In the genomic region with DNA sequence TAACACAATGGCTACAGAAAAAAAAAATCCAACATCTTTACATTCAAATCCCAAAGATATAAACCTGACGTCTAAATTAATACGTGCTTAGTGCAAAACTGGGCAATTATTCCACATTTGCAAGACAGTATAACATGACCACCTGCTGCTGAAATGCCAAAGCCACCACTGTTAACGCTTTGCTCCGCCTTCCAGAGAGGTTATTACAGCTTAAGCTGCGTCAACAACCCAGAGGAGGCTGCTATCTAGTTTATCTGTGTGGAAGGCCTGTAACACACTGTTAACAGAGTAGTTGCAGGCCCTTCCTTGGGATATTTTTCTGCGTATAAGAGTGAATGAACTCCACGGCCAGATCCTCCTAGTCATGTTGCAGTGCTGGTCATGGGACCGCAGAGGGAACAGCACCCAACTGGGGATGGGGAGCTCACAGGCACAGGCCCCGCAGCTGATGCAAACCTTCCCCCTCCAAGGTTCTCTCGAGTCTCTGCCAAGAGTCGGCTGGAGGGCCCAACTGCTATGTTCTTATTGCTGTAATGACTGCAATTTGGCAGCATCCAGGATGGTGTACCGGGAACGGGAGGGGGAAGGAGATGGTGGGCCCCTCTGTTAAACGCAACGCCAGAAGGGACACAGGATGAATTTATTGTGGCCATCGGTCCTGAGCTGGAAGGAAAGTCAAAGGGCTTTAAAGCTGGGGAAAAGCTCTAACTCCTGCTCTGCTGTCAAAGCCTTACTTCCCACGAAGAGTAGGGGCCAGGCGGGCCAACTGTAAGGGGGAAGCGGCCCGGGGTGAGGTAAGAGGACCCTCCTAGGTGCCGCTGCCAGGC, we compare ENCODE assay signal across 8 cellular contexts. TPM values are rescaled to one million over a fixed set of nuclear protein-coding genes. Genes with fewer than 3 reads are reported as not detected.
A peak's percentile ranks its signal among the peaks of the same experiment; 100 is the strongest.
DNase-seq lines count a peak whose midpoint lies in the region; ATAC-seq and TF ChIP-seq lines count a peak whose summit lies in the region.

No MANE protein-coding gene starts in this region.

- no peaks in the 10 kb centered on the region for H3K27me3 Mint-ChIP-seq in Calu3 (ENCODE audit: unreplicated experiment)
- no peaks in the 10 kb centered on the region for H3K27me3 Mint-ChIP-seq in activated naive CD4-positive, alpha-beta T cell treated with anti-CD3 and anti-CD28 coated beads for 36 hours (ENCODE audit: low read depth)

- peak overlapping the region; percentile 95 for H3K4me2 ChIP-seq in PC-3 (ENCODE audit: low read length)

- peaks cover 39% of the 10 kb centered on the region for H3K4me1 ChIP-seq in PC-3 (ENCODE audit: insufficient read depth, low read length)

- no peaks in the 10 kb centered on the region for H3K9me3 ChIP-seq in PC-3 (ENCODE audit: low read length)

- H3K36me3 Mint-ChIP-seq in Calu3 (ENCODE audit: insufficient read depth, unreplicated experiment): peaks cover 29% of the 10 kb centered on the region
- peaks cover 17% of the 10 kb centered on the region for H3K36me3 Mint-ChIP-seq in activated naive CD4-positive, alpha-beta T cell treated with anti-CD3 and anti-CD28 coated beads for 36 hours (ENCODE audit: low read depth)

- 0 out of 2 replicates have a peak overlapping the region, but pooled peaks have one; percentile 7 for H3K27ac ChIP-seq in PC-3 (ENCODE audit: low read length)

- H3F3A ChIP-seq in PC-3 (ENCODE audit: low read length, unreplicated experiment): no peaks in the 10 kb centered on the region

- peaks cover 15% of the 10 kb centered on the region for H3K4me1 Mint-ChIP-seq in Calu3 (ENCODE audit: low read depth, unreplicated experiment)
- peaks cover 45% of the 10 kb centered on the region for H3K4me1 Mint-ChIP-seq in activated naive CD4-positive, alpha-beta T cell treated with anti-CD3 and anti-CD28 coated beads for 36 hours (ENCODE audit: low read depth)

- no TSS peak for BruUV-seq in Calu3 (replicated peaks; lab: Mats Ljungman, UMichigan)
- BruUV-seq in PC-3 (replicated peaks; lab: Mats Ljungman, UMichigan): TSS peak; percentile 82

- peak overlapping the region; percentile 87 for H2AFZ ChIP-seq in PC-3 (ENCODE audit: low read length)

- peak overlapping the region; percentile 78 for H3K4me3 Mint-ChIP-seq in Calu3 (ENCODE audit: low read depth, unreplicated experiment)
- peak overlapping the region; percentile 90 for H3K4me3 Mint-ChIP-seq in activated naive CD4-positive, alpha-beta T cell treated with anti-CD3 and anti-CD28 coated beads for 36 hours

- H3K79me2 ChIP-seq in PC-3 (ENCODE audit: low read length): peaks cover 12% of the 10 kb centered on the region; the same call in 1 of the 2 replicates

- intact Hi-C loops in Calu3 (cut with micrococcal nuclease; ENCODE audit: unreplicated experiment): loop anchor here (2.0 to 5.0 kb wide), 2 partner anchors 78 to 167 kb away; partner anchors contain the start of gene HINT3
- intact Hi-C loops in PC-3 (cut with micrococcal nuclease): loop anchor here (2.0 to 5.0 kb wide), 2 partner anchors 69 to 83 kb away; no protein-coding TSS in a partner anchor
- intact Hi-C loops in activated naive CD4-positive, alpha-beta T cell treated with anti-CD3 and anti-CD28 coated beads for 36 hours (cut with micrococcal nuclease): loop anchor here (1.0 to 5.0 kb wide), 5 partner anchors 8 to 1478 kb away; partner anchors contain the start of genes RNF146 and TRMT11

- no peaks in the 10 kb centered on the region for H4K20me1 ChIP-seq in PC-3 (ENCODE audit: low read length)

- no peaks in the 10 kb centered on the region for H3K9me2 ChIP-seq in PC-3 (replicated peaks; ENCODE audit: low read length)

- CTCF ChIA-PET in Calu3 (lab: Charles Lee): interaction anchor here (0.8 to 2.1 kb wide), 10 partner anchors 8 to 196 kb away, joined by 3 to 8 read pairs (median 4); partner anchors contain the start of gene HINT3
- CTCF ChIA-PET in PC-3 (lab: Charles Lee): interaction anchor here (0.6 to 1.2 kb wide), 4 partner anchors 78 to 184 kb away, joined by 3 to 5 read pairs (median 4); partner anchors contain the start of gene HINT3
- CTCF ChIA-PET in activated naive CD4-positive, alpha-beta T cell treated with anti-CD3 and anti-CD28 coated beads for 36 hours (lab: Charles Lee): interaction anchor here (0.7 to 6.3 kb wide), 13 partner anchors 9 to 206 kb away, joined by 3 to 52 read pairs (median 13); partner anchors contain the start of genes HINT3 and TRMT11

- peak overlapping the region; percentile 68 for H3K4me3 ChIP-seq in Jurkat, Clone E6-1 (ENCODE audit: low read length)
- peak overlapping the region; percentile 91 for H3K4me3 ChIP-seq in PC-3 (ENCODE audit: low read length)

- POLR2A ChIA-PET in PC-3 (lab: Charles Lee; ENCODE audit: unreplicated experiment): interaction anchor here (0.6 to 0.7 kb wide), 3 partner anchors 166 to 1976 kb away, joined by 3 to 4 read pairs (median 4); partner anchors contain the start of gene HINT3

- peak overlapping the region; percentile 78 for H3K9ac ChIP-seq in PC-3 (ENCODE audit: low read length)

- no peaks in the 10 kb centered on the region for H3K27me3 ChIP-seq in PC-3 (ENCODE audit: low read length)

- ATAC-seq in GM21526 (IDR thresholded peaks at IDR 0.05; ENCODE audit: low FRiP score, unreplicated experiment) (peak; percentile 31), PC-3 (0 out of 2 replicates have a peak, but pooled peaks have one; percentile 2)

- H3K27ac Mint-ChIP-seq in Calu3 (ENCODE audit: unreplicated experiment): peak overlapping the region; percentile 17
- peak overlapping the region; percentile 96 for H3K27ac Mint-ChIP-seq in activated naive CD4-positive, alpha-beta T cell treated with anti-CD3 and anti-CD28 coated beads for 36 hours

- TF ChIP-seq CTCF in Calu3 (IDR thresholded peaks at IDR 0.05; ENCODE audit: unreplicated experiment): no peak
- no peak for TF ChIP-seq CTCF in PC-3 (conservative IDR thresholded peaks at IDR 0.05; ENCODE audit: low read depth, low read length)

- DNase-seq in Calu3: no peak
- peak; percentile 58 for DNase-seq in Jurkat, Clone E6-1 (ENCODE audit: low read depth, low spot score)
- no peak for DNase-seq in PC-3
- DNase-seq in activated naive CD4-positive, alpha-beta T cell treated with anti-CD3 and anti-CD28 coated beads for 36 hours: peak; percentile 62
- peak; percentile 22 for DNase-seq in glomerular visceral epithelial cell (ENCODE audit: extremely low spot score)
- DNase-seq in occipital lobe (lab: John Stamatoyannopoulos, UW): peak; percentile 63
- DNase-seq in HuH-7.5 (ENCODE audit: low spot score): no peak

- H3K36me3 ChIP-seq in PC-3 (ENCODE audit: low read depth, low read length): no peaks in the 10 kb centered on the region

- H3K9me3 Mint-ChIP-seq in Calu3 (ENCODE audit: low read depth, unreplicated experiment): no peaks in the 10 kb centered on the region
- no peaks in the 10 kb centered on the region for H3K9me3 Mint-ChIP-seq in activated naive CD4-positive, alpha-beta T cell treated with anti-CD3 and anti-CD28 coated beads for 36 hours

RNA-seq across cellular contexts. Expression of gene NCOA7, which starts 1.0 kb away (rescaled TPM):
- total RNA-seq in Calu3 (2022) (97.1 and 102 TPM in 2 replicates), PC-3 (2014; rRNA removed) (12.1 and 13.4 TPM in 2 replicates), occipital lobe (33.5 TPM)
- polyA plus RNA-seq in Jurkat, Clone E6-1 (2012; ENCODE audit: insufficient read depth, insufficient read length): 9.5 TPM
- 10 to 100 TPM; 39.2 to 43.1 TPM for total RNA-seq in activated naive CD4-positive, alpha-beta T cell treated with anti-CD3 and anti-CD28 coated beads for 36 hours

RNA-seq across cellular contexts. Expression of gene HEY2, which starts 40.4 kb away (rescaled TPM):
- total RNA-seq in Calu3 (2022) (0.47 and 0.64 TPM in 2 replicates), PC-3 (2014; rRNA removed) (not detected in 2 replicates), occipital lobe (0.62 TPM)
- 3.3 TPM for polyA plus RNA-seq in Jurkat, Clone E6-1 (2012; ENCODE audit: insufficient read depth, insufficient read length)
- total RNA-seq in activated naive CD4-positive, alpha-beta T cell treated with anti-CD3 and anti-CD28 coated beads for 36 hours: not detected

Comparison
In these comparisons a context has a peak if more than half of its experiments do, and no peak if none do; other contexts are left out.
1. DNase-seq: peak in Jurkat, Clone E6-1 (single experiment), activated naive CD4-positive, alpha-beta T cell treated with anti-CD3 and anti-CD28 coated beads for 36 hours (single experiment), glomerular visceral epithelial cell (single experiment) and occipital lobe (single experiment); none in Calu3 (single experiment), PC-3 (single experiment) and HuH-7.5 (single experiment).